In the genomic region with DNA sequence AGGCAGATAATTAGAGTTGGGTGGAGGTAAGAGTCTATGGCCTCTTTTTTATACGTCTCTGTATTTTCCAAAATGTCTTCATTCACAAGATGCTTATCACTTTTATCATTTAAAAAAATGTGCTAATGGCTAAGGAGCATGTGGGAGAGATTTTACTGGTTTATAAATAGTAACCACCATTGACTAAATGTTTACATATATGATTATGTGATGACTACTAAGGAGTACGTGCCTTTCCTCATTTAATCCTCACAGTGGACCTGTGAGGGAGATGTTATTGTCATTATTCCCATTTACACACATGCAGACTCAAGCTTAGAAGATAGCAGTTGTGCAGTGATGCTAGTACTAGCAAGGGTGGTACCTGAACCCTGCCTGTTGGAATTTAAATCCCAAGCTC, we compare ENCODE assay signal across 19 cellular contexts. TPM values are rescaled to one million over a fixed set of nuclear protein-coding genes. Genes with fewer than 3 reads are reported as not detected.
A peak's percentile ranks its signal among the peaks of the same experiment; 100 is the strongest.
DNase-seq lines count a peak whose midpoint lies in the region; ATAC-seq, FAIRE-seq and TF ChIP-seq lines count a peak whose summit lies in the region.
"Had no signal": no experiment of that assay in that cellular context is flagged by ENCODE, and none has a peak within 500 bp of the region (broad histone marks: within the 10 kb centered on the region; RNA-seq: fewer than 3 reads in every experiment).

No MANE protein-coding gene starts in this region.

- H3K9me3 Mint-ChIP-seq in Calu3 (ENCODE audit: low read depth, unreplicated experiment) = no peaks in the 10 kb centered on the region
- H3K9me3 Mint-ChIP-seq in astrocyte (ENCODE audit: unreplicated experiment) = no peaks in the 10 kb centered on the region
- H3K9me3 Mint-ChIP-seq in neural crest cell = peaks cover 7% of the 10 kb centered on the region

- DNase-seq in Calu3 (no peak), astrocyte (ENCODE audit: low read depth) (no peak), neural crest cell (ENCODE audit: low read depth, low spot score) (no peak), NCI-H146 treated with DMSO at 0.1 percent for 48 hours (lab: John Stamatoyannopoulos, UW; ENCODE audit: unreplicated experiment) (no peak), psoas muscle (no peak), NCI-H1436 treated with DMSO at 0.1 percent for 48 hours (lab: John Stamatoyannopoulos, UW) (no peak)
- DNase-seq: activated CD4-positive, alpha-beta T cell treated with anti-CD3 and anti-CD28 coated beads for 48 hours; activated effector memory CD4-positive, alpha-beta T cell treated with Interleukin-2 at 50 U/mL for 16 hours; central memory CD4-positive, alpha-beta T cell; GOT3; heart right ventricle; NCI-H2029; NCI-H774; SHP77; stimulated activated CD4-positive, alpha-beta T cell treated with anti-CD3 and anti-CD28 coated beads, Interleukin-2, amount 100 ng/mL, for 48 hours; T-helper 9 cell had no signal

- H3K9ac ChIP-seq in KMS-11 (no peak overlapping the region), astrocyte (ENCODE audit: low read length) (no peak overlapping the region)

- intact Hi-C loops in Calu3 (cut with micrococcal nuclease; ENCODE audit: unreplicated experiment) (loop anchor here (5.0 to 10.0 kb wide), 3 partner anchors 49 to 386 kb away; a partner anchor contains a TSS), psoas muscle (cut with DNase I) (loop anchor here (5.0 to 10.0 kb wide), 3 partner anchors 86 to 506 kb away; a partner anchor contains a TSS)

- H3K4me1 ChIP-seq in KMS-11 (ENCODE audit: low read depth, poor library complexity, severe bottlenecking) (peaks cover 25% of the 10 kb centered on the region), astrocyte (ENCODE audit: insufficient read depth, low read length) (peaks cover 12% of the 10 kb centered on the region), psoas muscle (peaks cover 20% of the 10 kb centered on the region)

- H3K27ac ChIP-seq in KMS-11 = no peak overlapping the region
- H3K27ac ChIP-seq in astrocyte (ENCODE audit: low read depth, low read length) = no peak overlapping the region
- H3K27ac ChIP-seq in psoas muscle = no peak overlapping the region

- H3K36me3 Mint-ChIP-seq in Calu3 (ENCODE audit: insufficient read depth, unreplicated experiment) (peaks cover 19% of the 10 kb centered on the region), astrocyte (ENCODE audit: low read depth, unreplicated experiment) (peaks cover 16% of the 10 kb centered on the region), neural crest cell (ENCODE audit: low read depth) (peaks cover 16% of the 10 kb centered on the region)

- FAIRE-seq in astrocyte (lab: Jason Lieb, UNC) = no peak
- FAIRE-seq: GM18507, urothelium cell line had no signal

- H3K27ac Mint-ChIP-seq in Calu3 (ENCODE audit: unreplicated experiment) (peak overlapping the region; percentile 56), astrocyte (ENCODE audit: unreplicated experiment) (no peak overlapping the region), neural crest cell (ENCODE audit: unreplicated experiment) (no peak overlapping the region)

- no peaks in the 10 kb centered on the region for H3K27me3 Mint-ChIP-seq in Calu3 (ENCODE audit: unreplicated experiment)
- no peaks in the 10 kb centered on the region for H3K27me3 Mint-ChIP-seq in astrocyte (ENCODE audit: low read depth, unreplicated experiment)
- H3K27me3 Mint-ChIP-seq in neural crest cell (ENCODE audit: low read depth) = no peaks in the 10 kb centered on the region

- H3K79me2 ChIP-seq in KMS-11 (ENCODE audit: insufficient read depth, low read depth) = 0 out of 2 replicates have a peak, but pooled peaks cover 3% of the 10 kb centered on the region
- no peaks in the 10 kb centered on the region for H3K79me2 ChIP-seq in astrocyte (ENCODE audit: insufficient read depth, low read length)

- TF ChIP-seq CTCF in Calu3 (IDR thresholded peaks at IDR 0.05; ENCODE audit: unreplicated experiment) = no peak
- TF ChIP-seq CTCF in KMS-11 (conservative IDR thresholded peaks at IDR 0.05; ENCODE audit: low read depth, low read length) = no peak
- no peak for TF ChIP-seq CTCF in astrocyte (IDR thresholded peaks at IDR 0.05; ENCODE audit: insufficient read depth, low read depth, low read length)
- TF ChIP-seq CTCF in neural crest cell (conservative IDR thresholded peaks at IDR 0.05) = no peak
- no peak for TF ChIP-seq CTCF in psoas muscle (IDR thresholded peaks at IDR 0.05)

- CTCF ChIA-PET in Calu3 (lab: Charles Lee) = interaction anchor here (0.7 kb wide), 1 partner anchor 21 kb away, joined by 4 read pairs; no protein-coding TSS in a partner anchor

- no peak for ATAC-seq in psoas muscle
- ATAC-seq: heart right ventricle had no signal

- H2AFZ ChIP-seq in KMS-11 (ENCODE audit: low read depth) = no peak overlapping the region
- H2AFZ ChIP-seq in astrocyte (ENCODE audit: low read depth, low read length) = no peak overlapping the region

- H4K20me1 ChIP-seq in KMS-11 (ENCODE audit: insufficient read depth) (no peaks in the 10 kb centered on the region), astrocyte (ENCODE audit: insufficient read depth, low read length) (no peaks in the 10 kb centered on the region)

- peak overlapping the region; percentile 85 for H3K4me3 Mint-ChIP-seq in Calu3 (ENCODE audit: low read depth, unreplicated experiment)
- H3K4me3 Mint-ChIP-seq in astrocyte (ENCODE audit: unreplicated experiment) = peak overlapping the region; percentile 37
- peak overlapping the region; percentile 22 for H3K4me3 Mint-ChIP-seq in neural crest cell

- H3K36me3 ChIP-seq in KMS-11 (ENCODE audit: insufficient read depth) = no peaks in the 10 kb centered on the region
- H3K36me3 ChIP-seq in astrocyte (ENCODE audit: insufficient read depth, low read length) = no peaks in the 10 kb centered on the region
- H3K36me3 ChIP-seq in psoas muscle (ENCODE audit: insufficient read depth in 1 of 2, low read depth in 1 of 2) = no peaks in the 10 kb centered on the region

- H3K4me2 ChIP-seq in KMS-11 (peak overlapping the region; percentile 69; the same call in 1 of the 2 replicates), astrocyte (ENCODE audit: low read length) (peak overlapping the region; percentile 17)

- no peaks in the 10 kb centered on the region for H3K27me3 ChIP-seq in KMS-11 (ENCODE audit: insufficient read depth, low read depth)
- no peaks in the 10 kb centered on the region for H3K27me3 ChIP-seq in astrocyte (ENCODE audit: insufficient read depth, low read length)
- H3K27me3 ChIP-seq in psoas muscle (ENCODE audit: insufficient read depth in 3 of 3, low read length in 2 of 3) = no peaks in the 10 kb centered on the region
- H3K27me3 ChIP-seq: heart right ventricle had no signal

- no TSS peak for BruUV-seq in Calu3 (replicated peaks; lab: Mats Ljungman, UMichigan)

- H3K4me3 ChIP-seq in KMS-11 (IDR thresholded peaks at IDR 0.05; ENCODE audit: insufficient read depth, low read depth, low read length) = no peak overlapping the region
- H3K4me3 ChIP-seq in astrocyte (ENCODE audit: insufficient read depth, low read depth, low read length) = no peak overlapping the region
- no peak overlapping the region for H3K4me3 ChIP-seq in psoas muscle
- H3K4me3 ChIP-seq: heart right ventricle had no signal

- H3K9me3 ChIP-seq in astrocyte (ENCODE audit: insufficient read depth, low read depth, low read length) = no peaks in the 10 kb centered on the region
- H3K9me3 ChIP-seq in psoas muscle = no peaks in the 10 kb centered on the region
- H3K9me3 ChIP-seq: heart right ventricle had no signal

- WGBS in psoas muscle, 3 donors = 89 to 91% (median 89%) methylated on average over 2 of the region's 2 CpGs

- H3K4me1 Mint-ChIP-seq in Calu3 (ENCODE audit: low read depth, unreplicated experiment) (peaks cover 15% of the 10 kb centered on the region), astrocyte (ENCODE audit: low read depth, unreplicated experiment) (peaks cover 12% of the 10 kb centered on the region), neural crest cell (peaks cover 18% of the 10 kb centered on the region)

RNA-seq across cellular contexts. Expression of a gene that starts 2.4 kb away (rescaled TPM):
- 35.9 and 39.6 TPM in 2 replicates for total RNA-seq in Calu3 (2022)
- total RNA-seq in astrocyte = 39.5 and 43.8 TPM in 2 replicates
- 20.1 and 20.3 TPM in 2 replicates for total RNA-seq in neural crest cell
- total RNA-seq in psoas muscle = 1 to 10 TPM; 4.0 to 8.6 (median 6.4) TPM
- polyA plus RNA-seq in psoas muscle = 1 to 10 TPM; 2.1 to 3.2 (median 3.1) TPM

RNA-seq across cellular contexts. Expression of a gene that starts 47.3 kb away (rescaled TPM):
- total RNA-seq in Calu3 (2022) = 89.0 and 96.6 TPM in 2 replicates
- 128 and 130 TPM in 2 replicates for total RNA-seq in astrocyte
- 62.7 TPM in 2 replicates for total RNA-seq in neural crest cell
- total RNA-seq in psoas muscle = 10 to 100 TPM; 16.0 to 42.4 (median 27.5) TPM
- 10 to 100 TPM; 16.5 to 61.0 (median 39.3) TPM for polyA plus RNA-seq in psoas muscle

Comparison
In these comparisons a context has a peak if more than half of its experiments do, and no peak if none do; other contexts are left out.
1. H3K4me3 Mint-ChIP-seq: peak in every context shown above with its lines; median percentile 85 in Calu3; 37 in astrocyte; 22 in neural crest cell.